In genomic region chr1:172443666-172444453, GRCh38 we compare ENCODE assay signal across 1 cellular context.
TF ChIP-seq lines count a peak whose summit lies in the region.

Gene PIGC (minus strand): TSS chr1:172444069. CDS start chr1:172442622, 1,447 bp downstream.

TF ChIP-seq in K562, 482 proteins besides CTCF, POLR2A, EP300 and RAD21 (continued from another document and continues in another):
- TF ChIP-seq MYC (IDR thresholded peaks at IDR 0.05; ENCODE audit: low read depth, low read length) (peak; percentile 76), MYC (CRISPR knock-in tag; IDR thresholded peaks at IDR 0.05; ENCODE audit: borderline replicate concordance, low read depth) (peak; percentile 70; the same call in 1 of the 2 replicates), ZNF24 (IDR thresholded peaks at IDR 0.05) (0 out of 2 replicates have a peak, but pooled peaks have one; percentile 23), KDM2B (CRISPR knock-in tag; IDR thresholded peaks at IDR 0.05) (0 out of 2 replicates have a peak, but pooled peaks have one; percentile 45), ZNF75A (CRISPR knock-in tag; IDR thresholded peaks at IDR 0.05) (no peak), RBM17 (IDR thresholded peaks at IDR 0.05; ENCODE audit: borderline replicate concordance, low read depth, low read length) (no peak), VEZF1 (CRISPR knock-in tag; IDR thresholded peaks at IDR 0.05) (peak; percentile 73), XRCC5 (IDR thresholded peaks at IDR 0.05; ENCODE audit: low read depth, low read length) (peak; percentile 98), NR2C2 (CRISPR knock-in tag; IDR thresholded peaks at IDR 0.05) (peak; percentile 96), NR2C2 (tag; IDR thresholded peaks at IDR 0.05) (peak; percentile 99), MAZ (CRISPR knock-in tag; conservative IDR thresholded peaks at IDR 0.05 in 1 of 2, IDR thresholded peaks at IDR 0.05 in 1 of 2) (peak; percentile 66 to 73), ZNF408 (CRISPR knock-in tag; IDR thresholded peaks at IDR 0.05; ENCODE audit: low read depth) (no peak), U2AF1 (optimal IDR thresholded peaks at IDR 0.05; ENCODE audit: low read depth, low read length) (no peak), ZNF174 (CRISPR knock-in tag; IDR thresholded peaks at IDR 0.05) (no peak), ATF3 (IDR thresholded peaks at IDR 0.05) (no peak), ATF3 (CRISPR knock-in tag; conservative IDR thresholded peaks at IDR 0.05) (no peak; the same call in 1 of the 2 replicates), ZFX (CRISPR knock-in tag; IDR thresholded peaks at IDR 0.05) (peak; percentile 92), LCOR (CRISPR knock-in tag; IDR thresholded peaks at IDR 0.05) (peak; percentile 94), PTTG1 (tag; IDR thresholded peaks at IDR 0.05; ENCODE audit: low read depth) (no peak), SMAD1 (IDR thresholded peaks at IDR 0.05; ENCODE audit: low read depth, low read length, partially characterized antibody) (no peak), MIER1 (IDR thresholded peaks at IDR 0.05; ENCODE audit: low read depth) (peak; percentile 46; the same call in 1 of the 2 replicates), TSC22D4 (tag; IDR thresholded peaks at IDR 0.05) (no peak), HIVEP1 (CRISPR knock-in tag; IDR thresholded peaks at IDR 0.05) (no peak), DACH1 (IDR thresholded peaks at IDR 0.05; ENCODE audit: partially characterized antibody) (no peak), NCOA2 (IDR thresholded peaks at IDR 0.05; ENCODE audit: partially characterized antibody in 2 of 2) (no peak), ZMIZ1 (IDR thresholded peaks at IDR 0.05; ENCODE audit: low read depth in 2 of 2, low read length in 2 of 2) (peak in 1 of 2 experiments; percentile 68; a peak in 1 of 4 replicates), ILK (tag; IDR thresholded peaks at IDR 0.05; ENCODE audit: borderline replicate concordance, low read depth) (no peak), COPS2 (conservative IDR thresholded peaks at IDR 0.05) (no peak), NUFIP1 (IDR thresholded peaks at IDR 0.05; ENCODE audit: partially characterized antibody) (no peak), MBD1 (CRISPR knock-in tag; IDR thresholded peaks at IDR 0.05) (no peak), CCAR2 (IDR thresholded peaks at IDR 0.05; ENCODE audit: low read depth, low read length) (no peak), MAFF (IDR thresholded peaks at IDR 0.05; ENCODE audit: low read length) (no peak), BCL6 (CRISPR knock-in tag; IDR thresholded peaks at IDR 0.05) (no peak), ZNF282 (CRISPR knock-in tag; IDR thresholded peaks at IDR 0.05) (no peak), JUND (IDR thresholded peaks at IDR 0.05; ENCODE audit: borderline replicate concordance, low read depth, low read length) (peak; percentile 54; the same call in 1 of the 2 replicates), JUND (tag; IDR thresholded peaks at IDR 0.05; ENCODE audit: borderline replicate concordance, low read depth, low read length) (no peak; the same call in 2 of the 3 replicates), NR1H2 (CRISPR knock-in tag; IDR thresholded peaks at IDR 0.05) (peak; percentile 25; the same call in 1 of the 2 replicates), HDAC1 (IDR thresholded peaks at IDR 0.05) (peak in 1 of 2 experiments; percentile 84; a peak in 2 of 4 replicates), PRMT5 (CRISPR knock-in tag; IDR thresholded peaks at IDR 0.05) (no peak), POU5F1 (IDR thresholded peaks at IDR 0.05; ENCODE audit: borderline replicate concordance, low read depth, low read length, partially characterized antibody) (no peak), ZNF395 (CRISPR knock-in tag; IDR thresholded peaks at IDR 0.05) (no peak), ELF2 (CRISPR knock-in tag; IDR thresholded peaks at IDR 0.05) (peak; percentile 97), MCM7 (IDR thresholded peaks at IDR 0.05) (no peak), IRF2 (CRISPR knock-in tag; IDR thresholded peaks at IDR 0.05) (no peak)
- TF ChIP-seq, protein P1, sequence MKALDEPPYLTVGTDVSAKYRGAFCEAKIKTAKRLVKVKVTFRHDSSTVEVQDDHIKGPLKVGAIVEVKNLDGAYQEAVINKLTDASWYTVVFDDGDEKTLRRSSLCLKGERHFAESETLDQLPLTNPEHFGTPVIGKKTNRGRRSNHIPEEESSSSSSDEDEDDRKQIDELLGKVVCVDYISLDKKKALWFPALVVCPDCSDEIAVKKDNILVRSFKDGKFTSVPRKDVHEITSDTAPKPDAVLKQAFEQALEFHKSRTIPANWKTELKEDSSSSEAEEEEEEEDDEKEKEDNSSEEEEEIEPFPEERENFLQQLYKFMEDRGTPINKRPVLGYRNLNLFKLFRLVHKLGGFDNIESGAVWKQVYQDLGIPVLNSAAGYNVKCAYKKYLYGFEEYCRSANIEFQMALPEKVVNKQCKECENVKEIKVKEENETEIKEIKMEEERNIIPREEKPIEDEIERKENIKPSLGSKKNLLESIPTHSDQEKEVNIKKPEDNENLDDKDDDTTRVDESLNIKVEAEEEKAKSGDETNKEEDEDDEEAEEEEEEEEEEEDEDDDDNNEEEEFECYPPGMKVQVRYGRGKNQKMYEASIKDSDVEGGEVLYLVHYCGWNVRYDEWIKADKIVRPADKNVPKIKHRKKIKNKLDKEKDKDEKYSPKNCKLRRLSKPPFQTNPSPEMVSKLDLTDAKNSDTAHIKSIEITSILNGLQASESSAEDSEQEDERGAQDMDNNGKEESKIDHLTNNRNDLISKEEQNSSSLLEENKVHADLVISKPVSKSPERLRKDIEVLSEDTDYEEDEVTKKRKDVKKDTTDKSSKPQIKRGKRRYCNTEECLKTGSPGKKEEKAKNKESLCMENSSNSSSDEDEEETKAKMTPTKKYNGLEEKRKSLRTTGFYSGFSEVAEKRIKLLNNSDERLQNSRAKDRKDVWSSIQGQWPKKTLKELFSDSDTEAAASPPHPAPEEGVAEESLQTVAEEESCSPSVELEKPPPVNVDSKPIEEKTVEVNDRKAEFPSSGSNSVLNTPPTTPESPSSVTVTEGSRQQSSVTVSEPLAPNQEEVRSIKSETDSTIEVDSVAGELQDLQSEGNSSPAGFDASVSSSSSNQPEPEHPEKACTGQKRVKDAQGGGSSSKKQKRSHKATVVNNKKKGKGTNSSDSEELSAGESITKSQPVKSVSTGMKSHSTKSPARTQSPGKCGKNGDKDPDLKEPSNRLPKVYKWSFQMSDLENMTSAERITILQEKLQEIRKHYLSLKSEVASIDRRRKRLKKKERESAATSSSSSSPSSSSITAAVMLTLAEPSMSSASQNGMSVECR (CRISPR knock-in tag; IDR thresholded peaks at IDR 0.05): peak; percentile 50; the same call in 1 of the 2 replicates
- TF ChIP-seq, protein P2, sequence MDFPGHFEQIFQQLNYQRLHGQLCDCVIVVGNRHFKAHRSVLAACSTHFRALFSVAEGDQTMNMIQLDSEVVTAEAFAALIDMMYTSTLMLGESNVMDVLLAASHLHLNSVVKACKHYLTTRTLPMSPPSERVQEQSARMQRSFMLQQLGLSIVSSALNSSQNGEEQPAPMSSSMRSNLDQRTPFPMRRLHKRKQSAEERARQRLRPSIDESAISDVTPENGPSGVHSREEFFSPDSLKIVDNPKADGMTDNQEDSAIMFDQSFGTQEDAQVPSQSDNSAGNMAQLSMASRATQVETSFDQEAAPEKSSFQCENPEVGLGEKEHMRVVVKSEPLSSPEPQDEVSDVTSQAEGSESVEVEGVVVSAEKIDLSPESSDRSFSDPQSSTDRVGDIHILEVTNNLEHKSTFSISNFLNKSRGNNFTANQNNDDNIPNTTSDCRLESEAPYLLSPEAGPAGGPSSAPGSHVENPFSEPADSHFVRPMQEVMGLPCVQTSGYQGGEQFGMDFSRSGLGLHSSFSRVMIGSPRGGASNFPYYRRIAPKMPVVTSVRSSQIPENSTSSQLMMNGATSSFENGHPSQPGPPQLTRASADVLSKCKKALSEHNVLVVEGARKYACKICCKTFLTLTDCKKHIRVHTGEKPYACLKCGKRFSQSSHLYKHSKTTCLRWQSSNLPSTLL (IDR thresholded peaks at IDR 0.05): no peak
- TF ChIP-seq, protein P3, sequence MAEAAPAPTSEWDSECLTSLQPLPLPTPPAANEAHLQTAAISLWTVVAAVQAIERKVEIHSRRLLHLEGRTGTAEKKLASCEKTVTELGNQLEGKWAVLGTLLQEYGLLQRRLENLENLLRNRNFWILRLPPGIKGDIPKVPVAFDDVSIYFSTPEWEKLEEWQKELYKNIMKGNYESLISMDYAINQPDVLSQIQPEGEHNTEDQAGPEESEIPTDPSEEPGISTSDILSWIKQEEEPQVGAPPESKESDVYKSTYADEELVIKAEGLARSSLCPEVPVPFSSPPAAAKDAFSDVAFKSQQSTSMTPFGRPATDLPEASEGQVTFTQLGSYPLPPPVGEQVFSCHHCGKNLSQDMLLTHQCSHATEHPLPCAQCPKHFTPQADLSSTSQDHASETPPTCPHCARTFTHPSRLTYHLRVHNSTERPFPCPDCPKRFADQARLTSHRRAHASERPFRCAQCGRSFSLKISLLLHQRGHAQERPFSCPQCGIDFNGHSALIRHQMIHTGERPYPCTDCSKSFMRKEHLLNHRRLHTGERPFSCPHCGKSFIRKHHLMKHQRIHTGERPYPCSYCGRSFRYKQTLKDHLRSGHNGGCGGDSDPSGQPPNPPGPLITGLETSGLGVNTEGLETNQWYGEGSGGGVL (CRISPR knock-in tag; IDR thresholded peaks at IDR 0.05): no peak
- TF ChIP-seq, protein P4, sequence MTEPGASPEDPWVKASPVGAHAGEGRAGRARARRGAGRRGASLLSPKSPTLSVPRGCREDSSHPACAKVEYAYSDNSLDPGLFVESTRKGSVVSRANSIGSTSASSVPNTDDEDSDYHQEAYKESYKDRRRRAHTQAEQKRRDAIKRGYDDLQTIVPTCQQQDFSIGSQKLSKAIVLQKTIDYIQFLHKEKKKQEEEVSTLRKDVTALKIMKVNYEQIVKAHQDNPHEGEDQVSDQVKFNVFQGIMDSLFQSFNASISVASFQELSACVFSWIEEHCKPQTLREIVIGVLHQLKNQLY (CRISPR knock-in tag; conservative IDR thresholded peaks at IDR 0.05): no peak
